12 cellular contexts compared by ENCODE assay signal in genomic region chr7:64889686-64890162, GRCh38. TPM values are rescaled to one million over a fixed set of nuclear protein-coding genes. Genes with fewer than 3 reads are reported as not detected.
DNase-seq lines count a peak whose midpoint lies in the region; ATAC-seq and TF ChIP-seq lines count a peak whose summit lies in the region.
"Had no signal": no experiment of that assay in that cellular context is flagged by ENCODE, and none has a peak within 500 bp of the region (broad histone marks: within the 10 kb centered on the region; RNA-seq: fewer than 3 reads in every experiment).

No MANE protein-coding gene starts in this region.

- H3K27me3 Mint-ChIP-seq in dendritic cell treated with granulocyte-macrophage colony-stimulating factor and Interleukin-4, amounts not matched to agents 40 ng/mL and 50 ng/mL, for 4 days: peaks cover 57% of the 10 kb centered on the region
- H3K27me3 Mint-ChIP-seq in nephron (ENCODE audit: low read depth): peaks cover 84% of the 10 kb centered on the region

- intact Hi-C loops in heart left ventricle (cut with DNase I) (loop anchor here in 3 of 10 donors (10.0 kb wide), 1 partner anchor 95 kb away; the partner anchor contains the start of gene ZNF138 (in 3 of the 3)), cardiac septum (cut with DNase I) (no loop called here)
- intact Hi-C loops in dendritic cell treated with granulocyte-macrophage colony-stimulating factor and Interleukin-4, amounts not matched to agents 40 ng/mL and 50 ng/mL, for 4 days (cut with micrococcal nuclease): no loop called here

- H3K4me1 Mint-ChIP-seq in dendritic cell treated with granulocyte-macrophage colony-stimulating factor and Interleukin-4, amounts not matched to agents 40 ng/mL and 50 ng/mL, for 4 days (ENCODE audit: low read depth): peaks cover 11% of the 10 kb centered on the region
- peaks cover 6% of the 10 kb centered on the region for H3K4me1 Mint-ChIP-seq in nephron

- no peak for TF ChIP-seq POLR2A in heart left ventricle (IDR thresholded peaks at IDR 0.05)

- ATAC-seq in heart left ventricle: peak in 1 of 4 donors; percentile 12
- ATAC-seq in GM21381 (IDR thresholded peaks at IDR 0.05; ENCODE audit: unreplicated experiment): no peak

- peaks cover 0 to 28% (median 0%) of the 10 kb centered on the region in 9 donors for H3K27me3 ChIP-seq in heart left ventricle

- WGBS in heart left ventricle, 4 donors: 37 to 74% (median 46%) methylated on average over 15 to 18 of the region's 18 CpGs

- no peak overlapping the region for H3K27ac ChIP-seq in heart left ventricle
- H3K27ac ChIP-seq: BLaER1 treated with 17β-estradiol and CSF1 and Interleukin-3, amounts not matched to agents 10 nM and 100 nM had no signal

- peak overlapping the region in 11 of 12 donors; percentile 46 to 67 (median 56) for H3K4me3 ChIP-seq in heart left ventricle
- H3K4me3 ChIP-seq: BLaER1 treated with 17β-estradiol and CSF1 and Interleukin-3, amounts not matched to agents 10 nM and 100 nM had no signal

- DNase-seq in heart left ventricle (peak in 1 of 5 donors; percentile 12), cardiac septum (ENCODE audit: low spot score) (no peak), ureter (ENCODE audit: low spot score) (peak; percentile 40), 8988T (no peak), SHP77 treated with DMSO at 0.1 percent for 48 hours (lab: John Stamatoyannopoulos, UW) (no peak)
- DNase-seq: HFFc6, NCI-H1105, RPMI8226 had no signal

- TF ChIP-seq CTCF in heart left ventricle (IDR thresholded peaks at IDR 0.05) (no peak), nephron (IDR thresholded peaks at IDR 0.05; ENCODE audit: unreplicated experiment in 3 of 3) (no peak)

- H3K36me3 ChIP-seq in heart left ventricle: no peaks in the 10 kb centered on the region
- H3K36me3 ChIP-seq: BLaER1 treated with 17β-estradiol and CSF1 and Interleukin-3, amounts not matched to agents 10 nM and 100 nM had no signal

- H3K27ac Mint-ChIP-seq in dendritic cell treated with granulocyte-macrophage colony-stimulating factor and Interleukin-4, amounts not matched to agents 40 ng/mL and 50 ng/mL, for 4 days: no peak overlapping the region
- no peak overlapping the region for H3K27ac Mint-ChIP-seq in nephron
- H3K27ac Mint-ChIP-seq: HFFc6 had no signal

- H3K4me1 ChIP-seq in heart left ventricle: peaks cover 0 to 30% (median 19%) of the 10 kb centered on the region in 12 donors
- H3K4me1 ChIP-seq: BLaER1 treated with 17β-estradiol and CSF1 and Interleukin-3, amounts not matched to agents 10 nM and 100 nM had no signal

- no peaks in the 10 kb centered on the region for H3K9me3 ChIP-seq in heart left ventricle

- H3K9me3 Mint-ChIP-seq in dendritic cell treated with granulocyte-macrophage colony-stimulating factor and Interleukin-4, amounts not matched to agents 40 ng/mL and 50 ng/mL, for 4 days: peaks cover 7% of the 10 kb centered on the region
- H3K9me3 Mint-ChIP-seq in nephron: no peaks in the 10 kb centered on the region
- H3K9me3 Mint-ChIP-seq: HFFc6 had no signal

- no peaks in the 10 kb centered on the region for H3K36me3 Mint-ChIP-seq in dendritic cell treated with granulocyte-macrophage colony-stimulating factor and Interleukin-4, amounts not matched to agents 40 ng/mL and 50 ng/mL, for 4 days (ENCODE audit: low read depth)
- no peaks in the 10 kb centered on the region for H3K36me3 Mint-ChIP-seq in nephron (ENCODE audit: low read depth)

- peak overlapping the region; percentile 79 for H3K4me3 Mint-ChIP-seq in dendritic cell treated with granulocyte-macrophage colony-stimulating factor and Interleukin-4, amounts not matched to agents 40 ng/mL and 50 ng/mL, for 4 days
- peak overlapping the region; percentile 9 to 50 (median 25) for H3K4me3 Mint-ChIP-seq in nephron
- H3K4me3 Mint-ChIP-seq: HFFc6 had no signal

RNA-seq across cellular contexts. Expression of gene ZNF273, which starts 13.3 kb away (rescaled TPM):
- 1 to 10 TPM in 7 of 9 donors, under 1 TPM in 2; 0.56 to 4.2 (median 1.4) TPM for total RNA-seq in heart left ventricle
- 1 to 10 TPM; 1.1 to 1.3 TPM for polyA plus RNA-seq in heart left ventricle
- total RNA-seq in cardiac septum: 3.0 TPM
- total RNA-seq in ureter: 11.6 TPM
